In genomic region chr5:137448868-137449267, GRCh38 we compare ENCODE assay signal across 29 cellular contexts.
"Had no signal": no experiment of that assay in that cellular context is flagged by ENCODE, and none has a peak within 500 bp of the region (broad histone marks: within the 10 kb centered on the region; RNA-seq: fewer than 3 reads in every experiment).

No MANE protein-coding gene starts in this region.

- DNase-seq: natural killer cell; occipital lobe; ovary; posterior cingulate gyrus; psoas muscle; right cardiac atrium; right lobe of liver; sigmoid colon; small intestine; stimulated activated CD4-positive, alpha-beta T cell treated with anti-CD3 and anti-CD28 coated beads, Interleukin-15, amount 100 ng/mL, for 24 hours; stimulated activated CD4-positive, alpha-beta T cell treated with anti-CD3 and anti-CD28 coated beads, Interleukin-2, amount 100 ng/mL, for 24 hours; stimulated activated CD4-positive, alpha-beta T cell treated with anti-CD3 and anti-CD28 coated beads, Interleukin-2, amount 100 ng/mL, for 48 hours; stimulated activated CD4-positive, alpha-beta T cell treated with anti-CD3 and anti-CD28 coated beads, Interleukin-4, amount 100 ng/mL, for 4 hours; stimulated activated CD8-positive, alpha-beta memory T cell treated with anti-CD3 and anti-CD28 coated beads, Interleukin-4, amount 100 ng/mL, for 48 hours; stimulated activated naive CD4-positive, alpha-beta T cell; stimulated activated naive CD8-positive, alpha-beta T cell treated with anti-CD3 and anti-CD28 coated beads, Interleukin-15, amount 100 ng/mL, for 72 hours; stimulated activated naive CD8-positive, alpha-beta T cell treated with anti-CD3 and anti-CD28 coated beads, Interleukin-15, Interleukin-2, amounts not matched to agents 100 U/mL and 50 U/mL, for 24 hours; testis; tibial artery; transverse colon; upper lobe of right lung; uterus had no signal

- H3K36me3 Mint-ChIP-seq: natural killer cell; neural progenitor cell; stimulated activated memory B cell treated with anti-CD40 and anti-IgM and Interleukin-4, amounts not matched to agents 10 μg/mL and 1 μg/mL and 100 μg/mL, for 72 hours; type B pancreatic cell had no signal

- H3K9ac ChIP-seq: neural progenitor cell, parathyroid adenoma had no signal

- H3K27ac Mint-ChIP-seq: natural killer cell; nephron; neural progenitor cell; progenitor cell of endocrine pancreas; stimulated activated memory B cell treated with anti-CD40 and anti-IgM and Interleukin-4, amounts not matched to agents 10 μg/mL and 1 μg/mL and 100 μg/mL, for 72 hours; stimulated activated naive CD8-positive, alpha-beta T cell treated with anti-CD3 and anti-CD28 coated beads, Interleukin-15, amount 100 ng/mL, for 72 hours; type B pancreatic cell had no signal

- H3K4me1 Mint-ChIP-seq: natural killer cell; neural progenitor cell; stimulated activated memory B cell treated with anti-CD40 and anti-IgM and Interleukin-4, amounts not matched to agents 10 μg/mL and 1 μg/mL and 100 μg/mL, for 72 hours; stimulated activated naive CD8-positive, alpha-beta T cell treated with anti-CD3 and anti-CD28 coated beads, Interleukin-15, amount 100 ng/mL, for 72 hours had no signal

- H3K4me2 ChIP-seq: neural progenitor cell had no signal

- H2AFZ ChIP-seq: neural progenitor cell, parathyroid adenoma had no signal

- H3K4me3 ChIP-seq: neural progenitor cell, ovary, psoas muscle, right lobe of liver, sigmoid colon, suprapubic skin, testis, tibial artery, transverse colon, upper lobe of right lung, uterus had no signal

- ATAC-seq: natural killer cell; psoas muscle; right cardiac atrium; right lobe of liver; stimulated activated memory B cell treated with anti-CD40 and anti-IgM and Interleukin-4, amounts not matched to agents 10 μg/mL and 1 μg/mL and 100 μg/mL, for 72 hours; stimulated activated naive CD8-positive, alpha-beta T cell treated with anti-CD3 and anti-CD28 coated beads, Interleukin-15, amount 100 ng/mL, for 72 hours; stimulated activated naive CD8-positive, alpha-beta T cell treated with anti-CD3 and anti-CD28 coated beads, Interleukin-15, Interleukin-2, amounts not matched to agents 100 U/mL and 50 U/mL, for 24 hours; upper lobe of right lung had no signal

- H3K9me3 Mint-ChIP-seq: nephron, neural progenitor cell had no signal

- H3K79me2 ChIP-seq: parathyroid adenoma had no signal

- H3K27ac ChIP-seq: neural progenitor cell, ovary, parathyroid adenoma, psoas muscle, right lobe of liver, sigmoid colon, suprapubic skin, testis, tibial artery, transverse colon, upper lobe of right lung, uterus had no signal

- H3K4me1 ChIP-seq: neural progenitor cell, parathyroid adenoma, psoas muscle, right lobe of liver, sigmoid colon, suprapubic skin, testis, tibial artery, transverse colon, upper lobe of right lung, uterus had no signal

- H3K9me3 ChIP-seq: ovary, psoas muscle, right lobe of liver, sigmoid colon, suprapubic skin, testis, tibial artery, transverse colon, upper lobe of right lung, uterus had no signal

- H3K36me3 ChIP-seq: neural progenitor cell, ovary, right lobe of liver, sigmoid colon, suprapubic skin, tibial artery, transverse colon, upper lobe of right lung, uterus had no signal

- H3K27me3 ChIP-seq: neural progenitor cell, ovary, right lobe of liver, sigmoid colon, suprapubic skin, testis, tibial artery, transverse colon, upper lobe of right lung, uterus had no signal

- H3K4me3 Mint-ChIP-seq: natural killer cell; nephron; neural progenitor cell; stimulated activated memory B cell treated with anti-CD40 and anti-IgM and Interleukin-4, amounts not matched to agents 10 μg/mL and 1 μg/mL and 100 μg/mL, for 72 hours; stimulated activated naive CD8-positive, alpha-beta T cell treated with anti-CD3 and anti-CD28 coated beads, Interleukin-15, amount 100 ng/mL, for 72 hours; type B pancreatic cell had no signal
